8 cellular contexts compared by ENCODE assay signal in the genomic region with DNA sequence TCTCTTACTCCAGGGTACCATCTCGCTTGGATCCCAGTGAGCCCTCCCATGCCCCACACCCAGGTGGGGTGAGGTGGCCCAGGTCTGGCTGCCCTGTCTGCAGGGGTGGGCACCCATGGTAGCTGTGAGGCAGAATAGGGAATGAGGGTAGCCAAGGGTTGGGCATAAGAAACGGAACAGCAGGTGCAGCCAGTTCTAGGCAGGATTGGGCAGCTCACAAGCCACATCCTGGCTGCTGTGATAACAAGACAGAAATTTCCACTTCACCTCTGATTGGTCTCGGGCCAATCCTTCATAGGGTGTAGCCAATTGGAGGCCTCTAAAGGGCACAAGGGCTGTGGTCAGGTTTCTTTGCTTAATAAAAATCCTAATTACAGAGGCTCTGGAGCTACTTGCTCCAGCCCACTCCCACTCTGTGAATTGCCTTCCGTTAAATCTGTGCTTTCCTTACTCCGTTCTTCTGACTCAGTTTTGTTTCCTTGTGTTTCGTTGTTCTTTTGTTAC. TPM values are rescaled to one million over a fixed set of nuclear protein-coding genes. Genes with fewer than 3 reads are reported as not detected.
A peak's percentile ranks its signal among the peaks of the same experiment; 100 is the strongest.
DNase-seq lines count a peak whose midpoint lies in the region; ATAC-seq and TF ChIP-seq lines count a peak whose summit lies in the region.

No MANE protein-coding gene starts in this region.

- peak; percentile 57 to 72 for ATAC-seq in activated T-cell treated with anti-CD3 and anti-CD28 coated beads, Interleukin-2, amount 50 U/mL, for 4 hours
- no peak for ATAC-seq in GM21381 (IDR thresholded peaks at IDR 0.05; ENCODE audit: unreplicated experiment)

- peaks cover 30% of the 10 kb centered on the region for H3K27me3 Mint-ChIP-seq in activated T-cell treated with anti-CD3 and anti-CD28 coated beads, Interleukin-2, amount 50 U/mL, for 4 hours (ENCODE audit: low read depth)
- peaks cover 6% of the 10 kb centered on the region for H3K27me3 Mint-ChIP-seq in activated naive CD8-positive, alpha-beta T cell
- peaks cover 62% of the 10 kb centered on the region for H3K27me3 Mint-ChIP-seq in mesothelial cell of epicardium (ENCODE audit: low read depth)

- H3K36me3 Mint-ChIP-seq in activated T-cell treated with anti-CD3 and anti-CD28 coated beads, Interleukin-2, amount 50 U/mL, for 4 hours (ENCODE audit: insufficient read depth): no peaks in the 10 kb centered on the region
- H3K36me3 Mint-ChIP-seq in activated naive CD8-positive, alpha-beta T cell: no peaks in the 10 kb centered on the region
- H3K36me3 Mint-ChIP-seq in mesothelial cell of epicardium: no peaks in the 10 kb centered on the region

- no peaks in the 10 kb centered on the region for H3K9me3 Mint-ChIP-seq in activated T-cell treated with anti-CD3 and anti-CD28 coated beads, Interleukin-2, amount 50 U/mL, for 4 hours
- H3K9me3 Mint-ChIP-seq in activated naive CD8-positive, alpha-beta T cell (ENCODE audit: low read depth): no peaks in the 10 kb centered on the region
- no peaks in the 10 kb centered on the region for H3K9me3 Mint-ChIP-seq in mesothelial cell of epicardium

- peaks cover 9% of the 10 kb centered on the region for H3K4me1 Mint-ChIP-seq in activated T-cell treated with anti-CD3 and anti-CD28 coated beads, Interleukin-2, amount 50 U/mL, for 4 hours (ENCODE audit: low read depth)
- H3K4me1 Mint-ChIP-seq in activated naive CD8-positive, alpha-beta T cell (ENCODE audit: low read depth): peaks cover 8% of the 10 kb centered on the region
- no peaks in the 10 kb centered on the region for H3K4me1 Mint-ChIP-seq in mesothelial cell of epicardium

- TF ChIP-seq CTCF in mesothelial cell of epicardium (IDR thresholded peaks at IDR 0.05; ENCODE audit: unreplicated experiment): no peak

- no peak overlapping the region for H3K4me3 Mint-ChIP-seq in activated T-cell treated with anti-CD3 and anti-CD28 coated beads, Interleukin-2, amount 50 U/mL, for 4 hours
- H3K4me3 Mint-ChIP-seq in activated naive CD8-positive, alpha-beta T cell: peak overlapping the region; percentile 0
- peak overlapping the region; percentile 1 for H3K4me3 Mint-ChIP-seq in mesothelial cell of epicardium

- no peak for DNase-seq in activated T-cell treated with anti-CD3 and anti-CD28 coated beads, Interleukin-2, amount 50 U/mL, for 4 hours
- no peak for DNase-seq in activated T-cell treated with anti-CD3 and anti-CD28 coated beads, Interleukin-2, amount 50 U/mL, for 1 hour
- DNase-seq in NCI-H2171 (lab: John Stamatoyannopoulos, UW) (peak; percentile 36), mesothelial cell of epicardium (ENCODE audit: low spot score in 2 of 2, unreplicated experiment in 2 of 2) (no peak), NCI-H128 (lab: John Stamatoyannopoulos, UW; ENCODE audit: unreplicated experiment) (no peak)
- no peak for DNase-seq in activated CD8-positive, alpha-beta memory T cell treated with anti-CD3 and anti-CD28 coated beads, Interleukin-2, amount 50 U/mL, for 4 hours

- no peak overlapping the region for H3K27ac Mint-ChIP-seq in activated naive CD8-positive, alpha-beta T cell
- H3K27ac Mint-ChIP-seq in mesothelial cell of epicardium: no peak overlapping the region

RNA-seq across cellular contexts. Expression of gene ARHGDIG, which starts 1.5 kb away (rescaled TPM):
- not detected for total RNA-seq in activated T-cell treated with anti-CD3 and anti-CD28 coated beads, Interleukin-2, amount 50 U/mL, for 4 hours
- 3.6 to 4.8 TPM (median 4.7 TPM) in 3 replicates for total RNA-seq in mesothelial cell of epicardium

RNA-seq across cellular contexts. Expression of gene RGS11, which starts 3.2 kb away (rescaled TPM):
- under 1 TPM in 1 of 3 donors, not detected in 2; 0.18 TPM for total RNA-seq in activated T-cell treated with anti-CD3 and anti-CD28 coated beads, Interleukin-2, amount 50 U/mL, for 4 hours
- total RNA-seq in mesothelial cell of epicardium: 3.4 to 4.0 TPM (median 3.5 TPM) in 3 replicates

RNA-seq across cellular contexts. Expression of gene PDIA2, which starts 4.0 kb away (rescaled TPM):
- not detected for total RNA-seq in activated T-cell treated with anti-CD3 and anti-CD28 coated beads, Interleukin-2, amount 50 U/mL, for 4 hours
- total RNA-seq in mesothelial cell of epicardium: 2.1 to 3.3 TPM (median 2.7 TPM) in 3 replicates

RNA-seq across cellular contexts. Expression of gene FAM234A, which starts 44.3 kb away (rescaled TPM):
- 10 to 100 TPM; 14.5 to 19.3 (median 17.3) TPM for total RNA-seq in activated T-cell treated with anti-CD3 and anti-CD28 coated beads, Interleukin-2, amount 50 U/mL, for 4 hours
- total RNA-seq in mesothelial cell of epicardium: 133 to 137 TPM (median 137 TPM) in 3 replicates

RNA-seq across cellular contexts. Expression of gene LUC7L, which starts 49.7 kb away (rescaled TPM):
- 10 to 100 TPM; 76.0 to 82.0 (median 76.2) TPM for total RNA-seq in activated T-cell treated with anti-CD3 and anti-CD28 coated beads, Interleukin-2, amount 50 U/mL, for 4 hours
- total RNA-seq in mesothelial cell of epicardium: 191 to 203 TPM (median 193 TPM) in 3 replicates
